22 cellular contexts compared by ENCODE assay signal in genomic region chr10:6455592-6455991, GRCh38.
"Had no signal": no experiment of that assay in that cellular context is flagged by ENCODE, and none has a peak within 500 bp of the region (broad histone marks: within the 10 kb centered on the region; RNA-seq: fewer than 3 reads in every experiment).

No MANE protein-coding gene starts in this region.

- H3K4me3 Mint-ChIP-seq: endodermal cell, type B pancreatic cell had no signal

- H3K36me3 ChIP-seq: ovary, right atrium auricular region, sigmoid colon, suprapubic skin had no signal

- DNase-seq: effector CD4-positive, alpha-beta T cell; endodermal cell; foreskin melanocyte; head of caudate nucleus; left colon; left ventricle myocardium superior; mesenchymal stem cell; midbrain; ovary; sigmoid colon; stimulated activated CD4-positive, alpha-beta T cell treated with anti-CD3 and anti-CD28 coated beads, Interleukin-2, amount 100 ng/mL, for 24 hours; stimulated activated CD4-positive, alpha-beta T cell treated with anti-CD3 and anti-CD28 coated beads, Interleukin-4, amount 100 ng/mL, for 4 hours; stimulated activated naive CD4-positive, alpha-beta T cell; thyroid gland had no signal

- H3K27ac Mint-ChIP-seq: endodermal cell, type B pancreatic cell had no signal

- H3K27me3 Mint-ChIP-seq: type B pancreatic cell had no signal

- ATAC-seq: left colon, left ventricle myocardium superior had no signal

- H3K27me3 ChIP-seq: hepatocyte, neutrophil, ovary, right atrium auricular region, sigmoid colon, suprapubic skin, thyroid gland had no signal

- H3K27ac ChIP-seq: coronary artery, hepatocyte, neutrophil, ovary, right atrium auricular region, sigmoid colon, skin epidermis, suprapubic skin, thyroid gland had no signal

- H3K4me3 ChIP-seq: coronary artery, hepatocyte, lung, ovary, right atrium auricular region, sigmoid colon, skin epidermis, suprapubic skin, thyroid gland had no signal

- H3K4me1 Mint-ChIP-seq: endodermal cell had no signal

- H3K4me1 ChIP-seq: right atrium auricular region, sigmoid colon, suprapubic skin, thyroid gland had no signal

- H3K9me3 ChIP-seq: neutrophil, ovary, sigmoid colon, suprapubic skin, thyroid gland had no signal
